ENCODE assay signal across 5 cellular contexts in the genomic region with DNA sequence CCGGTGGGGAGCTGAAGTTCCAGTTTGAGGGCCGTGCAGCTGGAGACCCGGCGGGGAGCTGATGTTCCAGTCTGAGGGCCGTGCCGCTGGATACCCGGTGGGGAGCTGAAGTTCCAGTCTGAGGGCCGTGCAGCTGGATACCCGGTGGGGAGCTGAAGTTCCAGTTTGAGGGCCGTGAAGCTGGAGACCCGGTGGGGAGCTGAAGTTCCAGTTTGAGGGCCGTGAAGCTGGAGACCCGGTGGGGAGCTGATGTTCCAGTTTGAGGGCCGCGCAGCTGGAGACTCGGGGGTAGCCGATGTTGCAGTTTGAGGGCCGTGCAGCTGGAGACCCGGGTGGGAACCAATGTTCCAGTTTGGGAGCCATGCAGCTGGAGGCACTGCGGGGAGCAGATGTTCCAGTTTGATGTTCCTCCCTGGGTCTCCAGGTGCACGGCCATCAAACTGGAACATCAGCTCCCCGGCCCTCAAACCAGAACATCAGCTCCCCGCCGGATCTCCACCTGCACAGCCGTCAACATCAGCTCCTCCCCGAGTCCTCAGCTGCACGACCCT. TPM values are rescaled to one million over a fixed set of nuclear protein-coding genes. Genes with fewer than 3 reads are reported as not detected.
A peak's percentile ranks its signal among the peaks of the same experiment; 100 is the strongest.
DNase-seq lines count a peak whose midpoint lies in the region; ATAC-seq and TF ChIP-seq lines count a peak whose summit lies in the region.
"Not testable (repeated sequence)": the region's sequence is repeated elsewhere in the genome, so short reads cannot be mapped to it uniquely, and the experiment has no call there.

No MANE protein-coding gene starts in this region.

- H3K9me3 Mint-ChIP-seq in endothelial cell (ENCODE audit: unreplicated experiment); type B pancreatic cell: not testable (repeated sequence)

- intact Hi-C loops in posterior vena cava (cut with DNase I), result not testable (repeated sequence)

- peaks cover 58% of the 10 kb centered on the region for H3K36me3 ChIP-seq in BLaER1

- not testable (repeated sequence) for ATAC-seq in left lobe of liver

- H3K9me3 ChIP-seq in BLaER1, result peaks cover 50% of the 10 kb centered on the region

- H3K27me3 Mint-ChIP-seq in endothelial cell (ENCODE audit: unreplicated experiment), result peaks cover 13% of the 10 kb centered on the region
- H3K27me3 Mint-ChIP-seq in type B pancreatic cell, result not testable (repeated sequence)

- H3K27ac Mint-ChIP-seq in endothelial cell (ENCODE audit: unreplicated experiment); type B pancreatic cell: not testable (repeated sequence)

- not testable (repeated sequence) for H3K4me1 Mint-ChIP-seq in endothelial cell (ENCODE audit: unreplicated experiment); type B pancreatic cell (ENCODE audit: unreplicated experiment)

- not testable (repeated sequence) for H3K9ac ChIP-seq in BLaER1

- peaks cover 13% of the 10 kb centered on the region for H3K4me1 ChIP-seq in BLaER1

- H3K36me3 Mint-ChIP-seq in endothelial cell (ENCODE audit: low read depth, unreplicated experiment), result peaks cover 39% of the 10 kb centered on the region
- peaks cover 34% of the 10 kb centered on the region for H3K36me3 Mint-ChIP-seq in type B pancreatic cell

- peak overlapping the region; percentile 7 for H3K4me3 Mint-ChIP-seq in endothelial cell (ENCODE audit: unreplicated experiment)
- H3K4me3 Mint-ChIP-seq in type B pancreatic cell, result not testable (repeated sequence)

- TF ChIP-seq CTCF in endothelial cell (IDR thresholded peaks at IDR 0.05; ENCODE audit: unreplicated experiment); type B pancreatic cell (conservative IDR thresholded peaks at IDR 0.05): not testable (repeated sequence)

- H3K27ac ChIP-seq in BLaER1, result 0 out of 2 replicates have a peak overlapping the region, but pooled peaks have one; percentile 30

- H4K20me1 ChIP-seq in BLaER1, result not testable (repeated sequence)

- DNase-seq in endothelial cell (ENCODE audit: low spot score), result not testable (repeated sequence)
- DNase-seq in left lobe of liver (ENCODE audit: low spot score) (peak; percentile 29), posterior vena cava (ENCODE audit: low spot score) (peak; percentile 47), type B pancreatic cell (ENCODE audit: extremely low spot score, unreplicated experiment) (peak; percentile 50)

- H3K27me3 ChIP-seq in BLaER1, result not testable (repeated sequence)

- H3K4me3 ChIP-seq in BLaER1, result not testable (repeated sequence)

- not testable (repeated sequence) for H3K4me2 ChIP-seq in BLaER1

RNA-seq across cellular contexts. Expression of a gene that starts 33.0 kb away (rescaled TPM):
- 135 TPM for total RNA-seq in endothelial cell (ENCODE audit: unreplicated experiment)
- 55.2 TPM for total RNA-seq in left lobe of liver
- total RNA-seq in posterior vena cava, result 10 to 100 TPM; 24.3 to 34.1 TPM
- 21.6 and 42.5 TPM in 2 replicates for total RNA-seq in type B pancreatic cell (ENCODE audit: low replicate concordance)
